28 cellular contexts compared by ENCODE assay signal in genomic region chr7:44056681-44057080, GRCh38. TPM values are rescaled to one million over a fixed set of nuclear protein-coding genes. Genes with fewer than 3 reads are reported as not detected.
A peak's percentile ranks its signal among the peaks of the same experiment; 100 is the strongest.
DNase-seq lines count a peak whose midpoint lies in the region; ATAC-seq, FAIRE-seq and TF ChIP-seq lines count a peak whose summit lies in the region.
"Had no signal": no experiment of that assay in that cellular context is flagged by ENCODE, and none has a peak within 500 bp of the region (broad histone marks: within the 10 kb centered on the region; RNA-seq: fewer than 3 reads in every experiment).

No MANE protein-coding gene starts in this region.

- no peaks in the 10 kb centered on the region for H4K20me1 ChIP-seq in HepG2 (ENCODE audit: insufficient read depth, low read length)

- DNase-seq in right lobe of liver (peak in 2 of 3 donors; percentile 33 to 42), HepG2 (ENCODE audit: low spot score) (no peak), activated B cell treated with CpG ODN at 0.5 μM for 24 hours (peak; percentile 12), posterior vena cava (ENCODE audit: low spot score) (peak; percentile 72), uterus (peak; percentile 11 to 12), NCI-H1417 (lab: John Stamatoyannopoulos, UW) (no peak), NCI-H2081 (lab: John Stamatoyannopoulos, UW) (no peak)
- DNase-seq: activated CD4-positive, alpha-beta T cell treated with anti-CD3 and anti-CD28 coated beads for 48 hours; activated gamma-delta T cell treated with Interleukin-2 at 50 U/mL for 16 hours; C1 segment of cervical spinal cord; midbrain; naive thymus-derived CD4-positive, alpha-beta T cell; NCI-H2081 treated with DMSO at 0.1 percent for 48 hours; NCI-H748 treated with DMSO at 0.1 percent for 48 hours; WERI-Rb-1 had no signal

- POLR2A ChIA-PET in HepG2 (lab: Yijun Ruan, JAX) = no interaction called here
- POLR2A ChIA-PET in activated B cell treated with CpG ODN at 0.5 μM for 24 hours (lab: Charles Lee) = interaction anchor here (1.2 to 2.9 kb wide), 2 partner anchors 10 to 13 kb away, joined by 5 to 37 read pairs; partner anchors contain the start of gene DBNL

- H3K79me2 ChIP-seq in HepG2 (ENCODE audit: insufficient read depth, low read length) = no peaks in the 10 kb centered on the region

- H3K4me2 ChIP-seq in HepG2 (ENCODE audit: low read depth, low read length) = no peak overlapping the region

- peaks cover 81% of the 10 kb centered on the region for H3K4me1 Mint-ChIP-seq in activated B cell treated with CpG ODN at 0.5 μM for 24 hours

- no peak overlapping the region for H3K9ac ChIP-seq in HepG2 (ENCODE audit: insufficient read depth, low read depth, low read length)

- peaks cover 95% of the 10 kb centered on the region for H3K36me3 Mint-ChIP-seq in activated B cell treated with CpG ODN at 0.5 μM for 24 hours (ENCODE audit: low read depth)

- TF ChIP-seq POLR2A in right lobe of liver (IDR thresholded peaks at IDR 0.05) (no peak), HepG2 (IDR thresholded peaks at IDR 0.05; ENCODE audit: insufficient read depth in 1 of 2, low read depth in 2 of 2, low read length in 2 of 2) (no peak), uterus (IDR thresholded peaks at IDR 0.05) (no peak)

- CTCF ChIA-PET in HepG2 (lab: Yijun Ruan, JAX; ENCODE audit: low intra/inter-chr PET ratio, low total read pairs) = no interaction called here
- CTCF ChIA-PET in activated B cell treated with CpG ODN at 0.5 μM for 24 hours (lab: Charles Lee) = no interaction called here

- H2AFZ ChIP-seq in HepG2 (ENCODE audit: low read length) = no peak overlapping the region

- no peaks in the 10 kb centered on the region for H3K9me3 Mint-ChIP-seq in activated B cell treated with CpG ODN at 0.5 μM for 24 hours
- H3K9me3 Mint-ChIP-seq: naive thymus-derived CD4-positive, alpha-beta T cell had no signal

- H3K27ac ChIP-seq in right lobe of liver (no peak overlapping the region), HepG2 (ENCODE audit: extremely low read length, insufficient read depth, low read length) (no peak overlapping the region), uterus (no peak overlapping the region)
- H3K27ac ChIP-seq: SJSA1, tibial nerve, WERI-Rb-1 had no signal

- BruUV-seq in HepG2 (replicated peaks; lab: Mats Ljungman, UMichigan) = no TSS peak

- in situ Hi-C loops in HepG2 (cut with HindIII; ENCODE audit: extremely low pct_ligation_motif_present, low pct_unique_long_range_greater_than_20kb) = no loop called here

- H3K27me3 ChIP-seq in right lobe of liver (no peaks in the 10 kb centered on the region), HepG2 (ENCODE audit: control insufficient read depth in 1 of 2, insufficient read depth in 2 of 2, low read length in 2 of 2) (no peaks in the 10 kb centered on the region), uterus (no peaks in the 10 kb centered on the region)
- H3K27me3 ChIP-seq: SJSA1, tibial nerve had no signal

- no peaks in the 10 kb centered on the region for H3K4me1 ChIP-seq in right lobe of liver
- no peaks in the 10 kb centered on the region for H3K4me1 ChIP-seq in HepG2 (ENCODE audit: insufficient read depth, low read length)
- H3K4me1 ChIP-seq in uterus = no peaks in the 10 kb centered on the region
- H3K4me1 ChIP-seq: HAP-1, SJSA1, tibial nerve had no signal

- TF ChIP-seq RAD21 in HepG2 (CRISPR knock-in tag; IDR thresholded peaks at IDR 0.05) = no peak

- TF ChIP-seq EP300 in HepG2 (IDR thresholded peaks at IDR 0.05; ENCODE audit: low read depth in 2 of 2, low read length in 2 of 2) (no peak), HepG2 (CRISPR knock-in tag; IDR thresholded peaks at IDR 0.05; ENCODE audit: borderline replicate concordance) (no peak)

- WGBS in right lobe of liver (ENCODE audit: insufficient coverage, low coverage, low lambda C conversion rate, missing lambda C conversion rate) = 100% methylated on average over 1 of the region's 7 CpGs
- 97% methylated on average over 6 of the region's 7 CpGs for WGBS in HepG2 (ENCODE audit: low lambda C conversion rate)

- ATAC-seq in right lobe of liver (no peak), HepG2 (no peak), activated B cell treated with CpG ODN at 0.5 μM for 24 hours (ENCODE audit: low read depth) (no peak)
- ATAC-seq: esophagus mucosa; naive thymus-derived CD4-positive, alpha-beta T cell; Panc1 had no signal

- peaks cover 0 to 69% (median 38%) of the 10 kb centered on the region in 4 donors for H3K36me3 ChIP-seq in right lobe of liver
- H3K36me3 ChIP-seq in HepG2 (replicated peaks in 1 of 2; ENCODE audit: control insufficient read depth in 1 of 2, insufficient read depth in 2 of 2, low read length in 2 of 2) = peaks cover 30 to 64% of the 10 kb centered on the region in 2 experiments
- no peaks in the 10 kb centered on the region for H3K36me3 ChIP-seq in uterus

- no peak overlapping the region for H3K4me3 Mint-ChIP-seq in activated B cell treated with CpG ODN at 0.5 μM for 24 hours

- H3K27ac Mint-ChIP-seq in activated B cell treated with CpG ODN at 0.5 μM for 24 hours = peak overlapping the region; percentile 35

- intact Hi-C loops in right lobe of liver (cut with DNase I) (no loop called here), HepG2 (cut with micrococcal nuclease; ENCODE audit: unreplicated experiment) (no loop called here), activated B cell treated with CpG ODN at 0.5 μM for 24 hours (cut with micrococcal nuclease) (no loop called here), posterior vena cava (cut with DNase I) (no loop called here), uterus (cut with DNase I; ENCODE audit: low total_unique reads) (no loop called here)

- H3K9me3 ChIP-seq in right lobe of liver (no peaks in the 10 kb centered on the region), HepG2 (ENCODE audit: low read length) (no peaks in the 10 kb centered on the region), uterus (no peaks in the 10 kb centered on the region)
- H3K9me3 ChIP-seq: HAP-1, SJSA1, tibial nerve had no signal

- no peak for FAIRE-seq in HepG2 (lab: Jason Lieb, UNC)
- FAIRE-seq: islet of Langerhans had no signal

- no peak for TF ChIP-seq CTCF in right lobe of liver (IDR thresholded peaks at IDR 0.05)
- TF ChIP-seq CTCF in HepG2 (CRISPR knock-in tag; IDR thresholded peaks at IDR 0.05) = no peak
- no peak for TF ChIP-seq CTCF in activated B cell treated with CpG ODN at 0.5 μM for 24 hours (IDR thresholded peaks at IDR 0.05)
- no peak for TF ChIP-seq CTCF in uterus (IDR thresholded peaks at IDR 0.05)

- no peaks in the 10 kb centered on the region for H3K27me3 Mint-ChIP-seq in activated B cell treated with CpG ODN at 0.5 μM for 24 hours
- H3K27me3 Mint-ChIP-seq: naive thymus-derived CD4-positive, alpha-beta T cell had no signal

- H3K4me3 ChIP-seq in right lobe of liver (no peak overlapping the region), HepG2 (replicated peaks in 1 of 3; ENCODE audit: insufficient read depth in 1 of 3, low read depth in 2 of 3, low read length in 3 of 3) (no peak overlapping the region), uterus (no peak overlapping the region)
- H3K4me3 ChIP-seq: HAP-1, SJSA1, tibial nerve had no signal

RNA-seq across cellular contexts. Expression of gene PGAM2, which starts 8.7 kb away (rescaled TPM):
- total RNA-seq in right lobe of liver (under 1 TPM in 3 of 6 experiments, not detected in 3; 0.31 to 0.56 (median 0.46) TPM), HepG2 (2016; rRNA removed; fragmentation: Illumina TruSeq; extraction: Trizol) (0.22 TPM in 1 of 2 replicates, not detected in the other), activated B cell treated with CpG ODN at 0.5 μM for 24 hours (1.1 and 1.2 TPM in 2 replicates), posterior vena cava (1 to 10 TPM; 1.6 to 2.1 TPM), uterus (1 to 10 TPM in 1 of 4 donors, under 1 TPM in 1, not detected in 2; 0.76 to 1.4 TPM)
- not detected in 2 replicates for total RNA-seq in HepG2 (2016; cell fraction: cytosol; rRNA removed; fragmentation: Illumina TruSeq; extraction: Trizol; ENCODE audit: low read depth)
- not detected in 2 replicates for total RNA-seq in HepG2 (2016; cell fraction: insoluble cytoplasmic fraction; rRNA removed; fragmentation: Illumina TruSeq; extraction: Trizol)
- total RNA-seq in HepG2 (2016; cell fraction: membrane; rRNA removed; fragmentation: Illumina TruSeq; extraction: Trizol) = not detected in 2 replicates
- total RNA-seq in HepG2 (2016; cell fraction: nucleus; rRNA removed; fragmentation: Illumina TruSeq; extraction: Trizol) = not detected in 2 replicates
- polyA plus RNA-seq in HepG2 (2011; rRNA removed) = 0.18 TPM in 1 of 2 replicates, not detected in the other
- 0.13 TPM in 1 of 2 replicates, not detected in the other for polyA plus RNA-seq in HepG2 (2011; cell fraction: cytosol; rRNA removed)
- 1.5 and 1.9 TPM in 2 replicates for polyA plus RNA-seq in HepG2 (2011; cell fraction: nucleus; rRNA removed)
- 0.35 and 0.49 TPM in 2 replicates for polyA plus RNA-seq in HepG2 (2012)
- not detected in 2 replicates for polyA plus RNA-seq in HepG2 (2016; cell fraction: cytosol; fragmentation: Illumina TruSeq; extraction: Trizol; ENCODE audit: low read depth)
- not detected in 2 replicates for polyA plus RNA-seq in HepG2 (2016; cell fraction: insoluble cytoplasmic fraction; fragmentation: Illumina TruSeq; extraction: Trizol; ENCODE audit: low read depth)
- not detected in 2 replicates for polyA plus RNA-seq in HepG2 (2016; cell fraction: membrane; fragmentation: Illumina TruSeq; extraction: Trizol; ENCODE audit: low read depth)
- not detected in 2 replicates for polyA plus RNA-seq in HepG2 (2016; cell fraction: nucleus; fragmentation: Illumina TruSeq; extraction: Trizol; ENCODE audit: insufficient read depth, low read depth)
- 0.19 and 0.24 TPM in 2 replicates for polyA minus RNA-seq in HepG2 (2011; rRNA and poly(A)+ RNA removed; ENCODE audit: low replicate concordance)
- polyA minus RNA-seq in HepG2 (2011; cell fraction: cytosol; rRNA and poly(A)+ RNA removed) = not detected in 2 replicates
- polyA minus RNA-seq in HepG2 (2011; cell fraction: nucleus; rRNA and poly(A)+ RNA removed) = 0.62 and 0.90 TPM in 2 replicates
- total RNA-seq: activated CD8-positive, alpha-beta memory T cell treated with anti-CD3 and anti-CD28 coated beads for 36 hours; dermis microvascular lymphatic vessel endothelial cell had no signal
- polyA plus RNA-seq: AG04450; naive thymus-derived CD4-positive, alpha-beta T cell had no signal

RNA-seq across cellular contexts. Expression of gene DBNL, which starts 12.2 kb away (rescaled TPM):
- total RNA-seq in right lobe of liver (10 to 100 TPM; 30.7 to 48.1 (median 36.9) TPM), HepG2 (2016; rRNA removed; fragmentation: Illumina TruSeq; extraction: Trizol) (35.1 and 35.4 TPM in 2 replicates), activated B cell treated with CpG ODN at 0.5 μM for 24 hours (198 and 210 TPM in 2 replicates), posterior vena cava (10 to 100 TPM; 82.8 to 91.0 TPM), uterus (100 to 1,000 TPM in 1 of 4 donors, 10 to 100 TPM in 3; 71.5 to 113 (median 91.0) TPM)
- total RNA-seq in HepG2 (2016; cell fraction: cytosol; rRNA removed; fragmentation: Illumina TruSeq; extraction: Trizol; ENCODE audit: low read depth) = 6.3 and 6.7 TPM in 2 replicates
- 30.6 and 36.6 TPM in 2 replicates for total RNA-seq in HepG2 (2016; cell fraction: insoluble cytoplasmic fraction; rRNA removed; fragmentation: Illumina TruSeq; extraction: Trizol)
- 14.7 and 15.9 TPM in 2 replicates for total RNA-seq in HepG2 (2016; cell fraction: membrane; rRNA removed; fragmentation: Illumina TruSeq; extraction: Trizol)
- 17.2 and 21.8 TPM in 2 replicates for total RNA-seq in HepG2 (2016; cell fraction: nucleus; rRNA removed; fragmentation: Illumina TruSeq; extraction: Trizol)
- 20.8 and 29.0 TPM in 2 replicates for polyA plus RNA-seq in HepG2 (2011; rRNA removed)
- 15.5 and 19.5 TPM in 2 replicates for polyA plus RNA-seq in HepG2 (2011; cell fraction: cytosol; rRNA removed)
- polyA plus RNA-seq in HepG2 (2011; cell fraction: nucleus; rRNA removed) = 72.9 and 82.9 TPM in 2 replicates
- 17.6 and 18.9 TPM in 2 replicates for polyA plus RNA-seq in HepG2 (2012)
- polyA plus RNA-seq in HepG2 (2016; cell fraction: cytosol; fragmentation: Illumina TruSeq; extraction: Trizol; ENCODE audit: low read depth) = 5.0 and 5.7 TPM in 2 replicates
- 31.8 and 36.6 TPM in 2 replicates for polyA plus RNA-seq in HepG2 (2016; cell fraction: insoluble cytoplasmic fraction; fragmentation: Illumina TruSeq; extraction: Trizol; ENCODE audit: low read depth)
- polyA plus RNA-seq in HepG2 (2016; cell fraction: membrane; fragmentation: Illumina TruSeq; extraction: Trizol; ENCODE audit: low read depth) = 10.1 and 10.8 TPM in 2 replicates
- polyA plus RNA-seq in HepG2 (2016; cell fraction: nucleus; fragmentation: Illumina TruSeq; extraction: Trizol; ENCODE audit: insufficient read depth, low read depth) = 26.3 and 34.3 TPM in 2 replicates
- polyA minus RNA-seq in HepG2 (2011; rRNA and poly(A)+ RNA removed; ENCODE audit: low replicate concordance) = 51.2 and 89.6 TPM in 2 replicates
- 10.0 and 13.2 TPM in 2 replicates for polyA minus RNA-seq in HepG2 (2011; cell fraction: cytosol; rRNA and poly(A)+ RNA removed)
- 31.3 and 34.3 TPM in 2 replicates for polyA minus RNA-seq in HepG2 (2011; cell fraction: nucleus; rRNA and poly(A)+ RNA removed)

RNA-seq across cellular contexts. Expression of gene POLM, which starts 25.6 kb away (rescaled TPM):
- total RNA-seq in right lobe of liver = 10 to 100 TPM in 5 of 6 experiments, 1 to 10 TPM in 1; 8.7 to 22.9 (median 14.6) TPM
- total RNA-seq in HepG2 (2016; rRNA removed; fragmentation: Illumina TruSeq; extraction: Trizol) = 2.4 and 5.2 TPM in 2 replicates
- 1.4 and 2.1 TPM in 2 replicates for total RNA-seq in HepG2 (2016; cell fraction: cytosol; rRNA removed; fragmentation: Illumina TruSeq; extraction: Trizol; ENCODE audit: low read depth)
- 2.6 and 4.6 TPM in 2 replicates for total RNA-seq in HepG2 (2016; cell fraction: insoluble cytoplasmic fraction; rRNA removed; fragmentation: Illumina TruSeq; extraction: Trizol)
- total RNA-seq in HepG2 (2016; cell fraction: membrane; rRNA removed; fragmentation: Illumina TruSeq; extraction: Trizol) = 2.7 and 2.8 TPM in 2 replicates
- 7.3 and 9.5 TPM in 2 replicates for total RNA-seq in HepG2 (2016; cell fraction: nucleus; rRNA removed; fragmentation: Illumina TruSeq; extraction: Trizol)
- polyA plus RNA-seq in HepG2 (2011; rRNA removed) = 5.4 and 6.6 TPM in 2 replicates
- polyA plus RNA-seq in HepG2 (2011; cell fraction: cytosol; rRNA removed) = 2.2 and 3.1 TPM in 2 replicates
- 30.4 and 31.3 TPM in 2 replicates for polyA plus RNA-seq in HepG2 (2011; cell fraction: nucleus; rRNA removed)
- polyA plus RNA-seq in HepG2 (2012) = 4.0 and 4.2 TPM in 2 replicates
- polyA plus RNA-seq in HepG2 (2016; cell fraction: cytosol; fragmentation: Illumina TruSeq; extraction: Trizol; ENCODE audit: low read depth) = 1.0 and 1.4 TPM in 2 replicates
- 1.9 and 2.4 TPM in 2 replicates for polyA plus RNA-seq in HepG2 (2016; cell fraction: insoluble cytoplasmic fraction; fragmentation: Illumina TruSeq; extraction: Trizol; ENCODE audit: low read depth)
- 1.9 and 2.2 TPM in 2 replicates for polyA plus RNA-seq in HepG2 (2016; cell fraction: membrane; fragmentation: Illumina TruSeq; extraction: Trizol; ENCODE audit: low read depth)
- polyA plus RNA-seq in HepG2 (2016; cell fraction: nucleus; fragmentation: Illumina TruSeq; extraction: Trizol; ENCODE audit: insufficient read depth, low read depth) = 20.1 and 20.6 TPM in 2 replicates
- polyA minus RNA-seq in HepG2 (2011; rRNA and poly(A)+ RNA removed; ENCODE audit: low replicate concordance) = 11.8 and 14.8 TPM in 2 replicates
- 3.9 and 5.2 TPM in 2 replicates for polyA minus RNA-seq in HepG2 (2011; cell fraction: cytosol; rRNA and poly(A)+ RNA removed)
- polyA minus RNA-seq in HepG2 (2011; cell fraction: nucleus; rRNA and poly(A)+ RNA removed) = 17.9 and 18.9 TPM in 2 replicates
- total RNA-seq in activated B cell treated with CpG ODN at 0.5 μM for 24 hours = 53.0 and 69.7 TPM in 2 replicates
- 10 to 100 TPM in 1 of 2 donors, 1 to 10 TPM in 1; 9.4 to 16.9 TPM for total RNA-seq in posterior vena cava
- 10 to 100 TPM; 10.6 to 33.6 (median 23.6) TPM for total RNA-seq in uterus

RNA-seq across cellular contexts. Expression of gene AEBP1, which starts 47.5 kb away (rescaled TPM):
- total RNA-seq in right lobe of liver = 10 to 100 TPM in 4 of 6 experiments, 1 to 10 TPM in 2; 7.8 to 37.8 (median 14.3) TPM
- 0.22 TPM in 1 of 2 replicates, not detected in the other for total RNA-seq in HepG2 (2016; rRNA removed; fragmentation: Illumina TruSeq; extraction: Trizol)
- total RNA-seq in HepG2 (2016; cell fraction: cytosol; rRNA removed; fragmentation: Illumina TruSeq; extraction: Trizol; ENCODE audit: low read depth) = not detected in 2 replicates
- total RNA-seq in HepG2 (2016; cell fraction: insoluble cytoplasmic fraction; rRNA removed; fragmentation: Illumina TruSeq; extraction: Trizol) = 0.04 TPM in 1 of 2 replicates, not detected in the other
- not detected in 2 replicates for total RNA-seq in HepG2 (2016; cell fraction: membrane; rRNA removed; fragmentation: Illumina TruSeq; extraction: Trizol)
- total RNA-seq in HepG2 (2016; cell fraction: nucleus; rRNA removed; fragmentation: Illumina TruSeq; extraction: Trizol) = not detected in 2 replicates
- polyA plus RNA-seq in HepG2 (2011; rRNA removed) = 0.55 and 0.81 TPM in 2 replicates
- 0.15 and 0.27 TPM in 2 replicates for polyA plus RNA-seq in HepG2 (2011; cell fraction: cytosol; rRNA removed)
- polyA plus RNA-seq in HepG2 (2011; cell fraction: nucleus; rRNA removed) = 6.7 and 6.8 TPM in 2 replicates
- polyA plus RNA-seq in HepG2 (2012) = 0.96 and 1.3 TPM in 2 replicates
- not detected in 2 replicates for polyA plus RNA-seq in HepG2 (2016; cell fraction: cytosol; fragmentation: Illumina TruSeq; extraction: Trizol; ENCODE audit: low read depth)
- not detected in 2 replicates for polyA plus RNA-seq in HepG2 (2016; cell fraction: insoluble cytoplasmic fraction; fragmentation: Illumina TruSeq; extraction: Trizol; ENCODE audit: low read depth)
- not detected in 2 replicates for polyA plus RNA-seq in HepG2 (2016; cell fraction: membrane; fragmentation: Illumina TruSeq; extraction: Trizol; ENCODE audit: low read depth)
- 0.29 and 0.89 TPM in 2 replicates for polyA plus RNA-seq in HepG2 (2016; cell fraction: nucleus; fragmentation: Illumina TruSeq; extraction: Trizol; ENCODE audit: insufficient read depth, low read depth)
- 0.14 TPM in 1 of 2 replicates, not detected in the other for polyA minus RNA-seq in HepG2 (2011; rRNA and poly(A)+ RNA removed; ENCODE audit: low replicate concordance)
- polyA minus RNA-seq in HepG2 (2011; cell fraction: cytosol; rRNA and poly(A)+ RNA removed) = 0.18 and 0.79 TPM in 2 replicates
- polyA minus RNA-seq in HepG2 (2011; cell fraction: nucleus; rRNA and poly(A)+ RNA removed) = 0.37 and 0.64 TPM in 2 replicates
- total RNA-seq in activated B cell treated with CpG ODN at 0.5 μM for 24 hours = 17.4 and 21.7 TPM in 2 replicates
- total RNA-seq in posterior vena cava = 100 to 1,000 TPM; 783 to 919 TPM
- 100 to 1,000 TPM in 3 of 4 donors, 10 to 100 TPM in 1; 88.9 to 395 (median 303) TPM for total RNA-seq in uterus
- total RNA-seq: SJSA1 had no signal

RNA-seq across cellular contexts. Expression of gene SPDYE1, which starts 59.0 kb away (rescaled TPM):
- total RNA-seq in right lobe of liver (not detected), HepG2 (2016; rRNA removed; fragmentation: Illumina TruSeq; extraction: Trizol) (not detected in 2 replicates), activated B cell treated with CpG ODN at 0.5 μM for 24 hours (not detected in 2 replicates), posterior vena cava (not detected), uterus (not detected)
- not detected in 2 replicates for total RNA-seq in HepG2 (2016; cell fraction: cytosol; rRNA removed; fragmentation: Illumina TruSeq; extraction: Trizol; ENCODE audit: low read depth)
- total RNA-seq in HepG2 (2016; cell fraction: insoluble cytoplasmic fraction; rRNA removed; fragmentation: Illumina TruSeq; extraction: Trizol) = not detected in 2 replicates
- not detected in 2 replicates for total RNA-seq in HepG2 (2016; cell fraction: membrane; rRNA removed; fragmentation: Illumina TruSeq; extraction: Trizol)
- total RNA-seq in HepG2 (2016; cell fraction: nucleus; rRNA removed; fragmentation: Illumina TruSeq; extraction: Trizol) = not detected in 2 replicates
- not detected in 2 replicates for polyA plus RNA-seq in HepG2 (2011; rRNA removed)
- not detected in 2 replicates for polyA plus RNA-seq in HepG2 (2011; cell fraction: cytosol; rRNA removed)
- not detected in 2 replicates for polyA plus RNA-seq in HepG2 (2011; cell fraction: nucleus; rRNA removed)
- polyA plus RNA-seq in HepG2 (2012) = 0.07 and 0.23 TPM in 2 replicates
- polyA plus RNA-seq in HepG2 (2016; cell fraction: cytosol; fragmentation: Illumina TruSeq; extraction: Trizol; ENCODE audit: low read depth) = not detected in 2 replicates
- polyA plus RNA-seq in HepG2 (2016; cell fraction: insoluble cytoplasmic fraction; fragmentation: Illumina TruSeq; extraction: Trizol; ENCODE audit: low read depth) = not detected in 2 replicates
- not detected in 2 replicates for polyA plus RNA-seq in HepG2 (2016; cell fraction: membrane; fragmentation: Illumina TruSeq; extraction: Trizol; ENCODE audit: low read depth)
- 0.19 and 0.36 TPM in 2 replicates for polyA plus RNA-seq in HepG2 (2016; cell fraction: nucleus; fragmentation: Illumina TruSeq; extraction: Trizol; ENCODE audit: insufficient read depth, low read depth)
- polyA minus RNA-seq in HepG2 (2011; rRNA and poly(A)+ RNA removed; ENCODE audit: low replicate concordance) = not detected in 2 replicates
- polyA minus RNA-seq in HepG2 (2011; cell fraction: cytosol; rRNA and poly(A)+ RNA removed) = not detected in 2 replicates
- not detected in 2 replicates for polyA minus RNA-seq in HepG2 (2011; cell fraction: nucleus; rRNA and poly(A)+ RNA removed)
- total RNA-seq: activated CD8-positive, alpha-beta memory T cell treated with anti-CD3 and anti-CD28 coated beads for 36 hours; dermis microvascular lymphatic vessel endothelial cell; esophagus mucosa; fibroblast of villous mesenchyme; G401; osteoblast; renal cortical epithelial cell; SJSA1; tibial nerve had no signal
- polyA plus RNA-seq: AG04450 had no signal

Comparison
In these comparisons a context has a peak if more than half of its experiments do, and no peak if none do; other contexts are left out.
1. DNase-seq: peak in right lobe of liver (2 of 3), activated B cell treated with CpG ODN at 0.5 μM for 24 hours (single experiment), posterior vena cava (single experiment) and uterus (2 of 2); none in HepG2 (single experiment), NCI-H1417 (0 of 3) and NCI-H2081 (0 of 2).